Comparison of ENCODE assay signal across 25 cellular contexts in genomic region chr5:9817819-9818218, GRCh38.
"Had no signal": no experiment of that assay in that cellular context is flagged by ENCODE, and none has a peak within 500 bp of the region (broad histone marks: within the 10 kb centered on the region; RNA-seq: fewer than 3 reads in every experiment).

No MANE protein-coding gene starts in this region.

- FAIRE-seq: small intestine, urothelium cell line had no signal

- H3K4me1 ChIP-seq: neural progenitor cell, psoas muscle, right lobe of liver, sigmoid colon, stomach, thyroid gland, upper lobe of left lung, vagina had no signal

- DNase-seq: naive thymus-derived CD8-positive, alpha-beta T cell; occipital lobe; ovary; posterior cingulate gyrus; psoas muscle; right lobe of liver; sigmoid colon; small intestine; stimulated activated CD4-positive, alpha-beta T cell treated with anti-CD3 and anti-CD28 coated beads, Interleukin-15, amount 100 ng/mL, for 24 hours; stimulated activated CD4-positive, alpha-beta T cell treated with anti-CD3 and anti-CD28 coated beads, Interleukin-2, amount 100 ng/mL, for 24 hours; stimulated activated CD4-positive, alpha-beta T cell treated with anti-CD3 and anti-CD28 coated beads, Interleukin-2, amount 100 ng/mL, for 48 hours; stimulated activated CD4-positive, alpha-beta T cell treated with anti-CD3 and anti-CD28 coated beads, Interleukin-4, amount 100 ng/mL, for 24 hours; stimulated activated naive B cell treated with anti-CD40 and anti-IgM and Interleukin-4, amounts not matched to agents 10 μg/mL and 1 μg/mL and 100 μg/mL, for 72 hours; stimulated activated naive CD4-positive, alpha-beta T cell treated with Interleukin-2 at 50 U/mL for 16 hours; stomach; trophoblast cell; upper lobe of left lung had no signal

- H3K9me3 ChIP-seq: ovary, psoas muscle, right lobe of liver, sigmoid colon, stomach, thoracic aorta, thyroid gland, tibial nerve, upper lobe of left lung, vagina had no signal

- H3K27ac ChIP-seq: neural progenitor cell, ovary, parathyroid adenoma, psoas muscle, right lobe of liver, sigmoid colon, stomach, thoracic aorta, thyroid gland, tibial nerve, upper lobe of left lung, vagina had no signal

- H3K27me3 ChIP-seq: neural progenitor cell, ovary, right lobe of liver, sigmoid colon, stomach, thyroid gland, tibial nerve, upper lobe of left lung, vagina had no signal

- H3K4me3 ChIP-seq: neural progenitor cell, ovary, psoas muscle, right lobe of liver, sigmoid colon, stomach, thoracic aorta, thyroid gland, tibial nerve, upper lobe of left lung, vagina had no signal

- H3K36me3 ChIP-seq: neural progenitor cell, ovary, right lobe of liver, sigmoid colon, stomach, thoracic aorta, thyroid gland, tibial nerve, upper lobe of left lung, vagina had no signal

- ATAC-seq: naive thymus-derived CD8-positive, alpha-beta T cell; psoas muscle; right lobe of liver; stimulated activated effector memory CD8-positive, alpha-beta T cell treated with anti-CD3 and anti-CD28 coated beads, Interleukin-12 subunit alpha, Interleukin-12 subunit beta, amount 100 ng/mL, for 72 hours; stimulated activated naive B cell treated with anti-CD40 and anti-IgM and Interleukin-4, amounts not matched to agents 10 μg/mL and 1 μg/mL and 100 μg/mL, for 72 hours had no signal
